ENCODE assay signal across 8 cellular contexts in the genomic region with DNA sequence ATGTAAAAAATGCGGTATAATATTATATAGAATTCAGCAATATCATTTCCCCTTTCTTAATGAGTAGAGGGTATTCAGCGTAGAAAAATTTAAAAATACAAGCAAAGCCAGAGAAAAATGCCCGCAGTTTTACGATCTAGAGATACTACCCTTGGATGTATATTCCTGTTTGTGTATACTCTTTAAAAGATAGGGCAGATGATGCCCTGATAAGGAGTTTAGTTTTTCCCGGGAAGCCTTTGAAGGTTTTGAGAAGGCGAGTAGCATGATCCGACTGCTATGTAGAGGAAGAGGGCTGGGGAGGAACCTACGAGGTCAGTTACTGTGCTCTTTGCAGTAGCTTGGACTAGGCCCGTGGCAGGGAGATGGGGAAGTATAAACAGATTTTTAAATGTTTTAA. TPM values are rescaled to one million over a fixed set of nuclear protein-coding genes. Genes with fewer than 3 reads are reported as not detected.
DNase-seq lines count a peak whose midpoint lies in the region; ATAC-seq, FAIRE-seq and TF ChIP-seq lines count a peak whose summit lies in the region.

No MANE protein-coding gene starts in this region.

- no peaks in the 10 kb centered on the region; the same call in 1 of the 2 replicates for H4K20me1 ChIP-seq in GM23248 (ENCODE audit: insufficient read depth)

- TF ChIP-seq CTCF in AG10803 (conservative IDR thresholded peaks at IDR 0.05; ENCODE audit: low read length) (no peak), dorsolateral prefrontal cortex (IDR thresholded peaks at IDR 0.05 in 54 of 56, conservative IDR thresholded peaks at IDR 0.05 in 2 of 56; ENCODE audit: low read depth in 1 of 56, partially characterized antibody in 56 of 56) (no peak)

- H3K9me3 ChIP-seq in GM23248 (ENCODE audit: low read depth): no peaks in the 10 kb centered on the region

- H3K4me1 ChIP-seq in GM23248 (ENCODE audit: insufficient read depth): no peaks in the 10 kb centered on the region

- peak overlapping the region; percentile 82 for H2AFZ ChIP-seq in GM23248

- intact Hi-C loops in dorsolateral prefrontal cortex (cut with DNase I): loop anchor here (1.0 to 10.0 kb wide), 3 partner anchors 62 to 194 kb away; a partner anchor contains a TSS

- H3K36me3 ChIP-seq in GM23248 (ENCODE audit: low read depth): no peaks in the 10 kb centered on the region

- H3K27ac ChIP-seq in GM23248 (peak overlapping the region; percentile 72), dorsolateral prefrontal cortex (peak overlapping the region; percentile 55 to 98 (median 94))

- 0 out of 2 replicates have a peak, but pooled peaks cover 6% of the 10 kb centered on the region for H3F3A ChIP-seq in GM23248 (ENCODE audit: insufficient read depth)

- no peaks in the 10 kb centered on the region for H3K9me2 ChIP-seq in GM23248 (ENCODE audit: insufficient read depth)

- 1 to 2% methylated on average over 9 of the region's 9 CpGs for WGBS in GM23248 (ENCODE audit: low coverage in 1 of 2, low lambda C conversion rate in 2 of 2, missing lambda C conversion rate in 2 of 2), 2 experiments

- H3K27me3 ChIP-seq in GM23248 (replicated peaks; ENCODE audit: insufficient read depth): no peaks in the 10 kb centered on the region
- no peaks in the 10 kb centered on the region for H3K27me3 ChIP-seq in dorsolateral prefrontal cortex

- ATAC-seq in HG03196 (IDR thresholded peaks at IDR 0.05; ENCODE audit: unreplicated experiment): no peak

- in situ Hi-C loops in GM23248 (cut with MboI): no loop called here

- H3K79me2 ChIP-seq in GM23248 (ENCODE audit: insufficient read depth): peaks cover 60% of the 10 kb centered on the region

- peak overlapping the region; percentile 94 for H3K4me2 ChIP-seq in GM23248 (ENCODE audit: unreplicated experiment)

- peak; percentile 38 for DNase-seq in AG10803 (ENCODE audit: low read depth)
- peak; percentile 59 for DNase-seq in GM23248
- DNase-seq in RPMI8226: peak; percentile 47
- DNase-seq in dorsolateral prefrontal cortex: peak in 1 of 10 donors; percentile 36
- DNase-seq in midbrain (lab: John Stamatoyannopoulos, UW): peak; percentile 21
- DNase-seq in urothelium cell line (ENCODE audit: low spot score): peak; percentile 16
- no peak for DNase-seq in NCI-H2196 treated with DMSO at 0.1 percent for 48 hours (lab: John Stamatoyannopoulos, UW; ENCODE audit: unreplicated experiment)

- H3K9ac ChIP-seq in GM23248: peak overlapping the region; percentile 93

- no peak for FAIRE-seq in urothelium cell line (lab: Jason Lieb, UNC)

- H3K4me3 ChIP-seq in AG10803 (ENCODE audit: low read length): peak overlapping the region; percentile 91
- H3K4me3 ChIP-seq in GM23248: peak overlapping the region; percentile 94
- H3K4me3 ChIP-seq in dorsolateral prefrontal cortex: peak overlapping the region; percentile 47 to 99 (median 93)

RNA-seq across cellular contexts. Expression of a gene that starts 1.2 kb away (rescaled TPM):
- total RNA-seq in GM23248 (2014; rRNA removed; shearing (Covaris generic)): 29.6 and 34.7 TPM in 2 replicates
- polyA plus RNA-seq in GM23248 (2016; fragmentation: Nextera tagmentation; extraction: Ambion mirVana): 11.0 and 14.0 TPM in 2 replicates
- 10 to 100 TPM; 39.9 to 82.1 (median 59.9) TPM for total RNA-seq in dorsolateral prefrontal cortex
